7 cellular contexts compared by ENCODE assay signal in the genomic region with DNA sequence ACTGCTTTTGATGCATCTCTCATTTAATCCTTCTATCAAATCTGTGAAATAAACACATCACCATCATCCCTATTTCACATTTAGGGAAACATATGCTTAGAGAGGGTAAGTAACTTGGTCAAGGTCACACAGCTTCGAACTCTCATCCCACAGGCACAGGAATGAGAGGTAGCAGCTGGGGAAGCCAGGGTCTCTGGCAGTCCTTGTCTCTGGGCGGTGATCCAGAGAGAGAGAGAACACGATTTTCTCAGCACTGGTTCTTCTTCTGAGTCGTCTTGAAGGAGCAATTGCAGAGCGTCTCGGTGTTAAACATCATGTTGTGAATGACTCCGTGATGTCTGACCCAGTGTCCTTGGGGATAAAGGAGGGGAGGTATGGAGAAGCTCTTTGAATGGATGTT. TPM values are rescaled to one million over a fixed set of nuclear protein-coding genes. Genes with fewer than 3 reads are reported as not detected.
"Had no signal": no experiment of that assay in that cellular context is flagged by ENCODE, and none has a peak within 500 bp of the region (broad histone marks: within the 10 kb centered on the region; RNA-seq: fewer than 3 reads in every experiment).

No MANE protein-coding gene starts in this region.

RNA-seq across cellular contexts. Expression of gene FAM90A1, which starts 36.8 kb away (rescaled TPM):
- total RNA-seq: chondrocyte, dermis blood vessel endothelial cell, dermis microvascular lymphatic vessel endothelial cell, endothelial cell of umbilical vein, fibroblast of villous mesenchyme, gastrocnemius medialis, gastroesophageal sphincter had no signal
